In genomic region chr2:205747827-205748386, GRCh38 we compare ENCODE assay signal across 20 cellular contexts.
DNase-seq lines count a peak whose midpoint lies in the region; ATAC-seq and TF ChIP-seq lines count a peak whose summit lies in the region.
"Had no signal": no experiment of that assay in that cellular context is flagged by ENCODE, and none has a peak within 500 bp of the region (broad histone marks: within the 10 kb centered on the region; RNA-seq: fewer than 3 reads in every experiment).

No MANE protein-coding gene starts in this region.

- intact Hi-C loops in left ventricle myocardium inferior (cut with micrococcal nuclease), result no loop called here

- no peak for ATAC-seq in HG02981 (IDR thresholded peaks at IDR 0.05; ENCODE audit: unreplicated experiment)
- no peak for ATAC-seq in GM21737 (IDR thresholded peaks at IDR 0.05; ENCODE audit: unreplicated experiment)
- ATAC-seq: gastrocnemius medialis had no signal

- in situ Hi-C loops in Caki2 (cut with HindIII; ENCODE audit: low pct_unique_long_range_greater_than_20kb, low sequenced_read_pairs), result no loop called here
- in situ Hi-C loops in KBM-7 (cut with MboI; ENCODE audit: low pct_unique_long_range_greater_than_20kb, low sequenced_read_pairs), result no loop called here

- no peaks in the 10 kb centered on the region for H3K27me3 ChIP-seq in left ventricle myocardium inferior (ENCODE audit: low read depth)
- H3K27me3 ChIP-seq: gastrocnemius medialis had no signal

- H3K4me3 Mint-ChIP-seq in nephron progenitor cell, result peak overlapping the region; percentile 49
- H3K4me3 Mint-ChIP-seq: activated naive CD8-positive, alpha-beta T cell treated with anti-CD3 and anti-CD28 coated beads, Interleukin-2, amount 10 ng/mL, durations not matched to agents 7 days and 5 days; CD8-positive, alpha-beta memory T cell; endodermal cell had no signal

- DNase-seq in Caki2 (ENCODE audit: low read depth) (peak; percentile 47), NCI-H748 (lab: John Stamatoyannopoulos, UW; ENCODE audit: unreplicated experiment) (peak; percentile 70), epithelial cell of prostate (ENCODE audit: low read depth, low spot score) (no peak), nephron progenitor cell (peak; percentile 37), left ventricle myocardium inferior (no peak), KBM-7 (no peak)
- DNase-seq: activated CD4-positive, alpha-beta T cell treated with anti-CD3 and anti-CD28 coated beads, Interleukin-2, amount 50 U/mL, for 4 hours; activated naive CD8-positive, alpha-beta T cell treated with anti-CD3 and anti-CD28 coated beads, Interleukin-2, amount 10 ng/mL, durations not matched to agents 7 days and 5 days; activated T-cell treated with anti-CD3 and anti-CD28 coated beads, Interleukin-2, amount 50 U/mL, for 1 hour; CD8-positive, alpha-beta memory T cell; central memory CD4-positive, alpha-beta T cell; gastrocnemius medialis; GF-D8; mesenchymal stem cell; NCI-H446 treated with DMSO at 0.1 percent for 48 hours; stimulated activated naive CD4-positive, alpha-beta T cell had no signal

- peaks cover 9% of the 10 kb centered on the region for H3K36me3 ChIP-seq in left ventricle myocardium inferior
- H3K36me3 ChIP-seq: gastrocnemius medialis had no signal

- H3K27me3 Mint-ChIP-seq in nephron progenitor cell (ENCODE audit: low read depth, poor library complexity), result peaks cover 13% of the 10 kb centered on the region

- H3K27ac ChIP-seq in epithelial cell of prostate (peak overlapping the region; percentile 91), left ventricle myocardium inferior (replicated peaks) (no peak overlapping the region)
- H3K27ac ChIP-seq: gastrocnemius medialis, KMS-11 had no signal

- peak overlapping the region; percentile 89 for H3K27ac Mint-ChIP-seq in nephron progenitor cell
- H3K27ac Mint-ChIP-seq: activated naive CD8-positive, alpha-beta T cell treated with anti-CD3 and anti-CD28 coated beads, Interleukin-2, amount 10 ng/mL, durations not matched to agents 7 days and 5 days; CD8-positive, alpha-beta memory T cell; endodermal cell had no signal

- no peaks in the 10 kb centered on the region for H3K9me3 ChIP-seq in left ventricle myocardium inferior (replicated peaks)
- H3K9me3 ChIP-seq: gastrocnemius medialis had no signal

- no peak overlapping the region for H3K4me3 ChIP-seq in left ventricle myocardium inferior
- H3K4me3 ChIP-seq: gastrocnemius medialis had no signal

- H3K36me3 Mint-ChIP-seq in nephron progenitor cell (ENCODE audit: low read depth), result peaks cover 85% of the 10 kb centered on the region
- H3K36me3 Mint-ChIP-seq: activated naive CD8-positive, alpha-beta T cell treated with anti-CD3 and anti-CD28 coated beads, Interleukin-2, amount 10 ng/mL, durations not matched to agents 7 days and 5 days; CD8-positive, alpha-beta memory T cell had no signal

- no peaks in the 10 kb centered on the region for H3K9me3 Mint-ChIP-seq in nephron progenitor cell
- H3K9me3 Mint-ChIP-seq: activated naive CD8-positive, alpha-beta T cell treated with anti-CD3 and anti-CD28 coated beads, Interleukin-2, amount 10 ng/mL, durations not matched to agents 7 days and 5 days; CD8-positive, alpha-beta memory T cell; endodermal cell had no signal

- no peaks in the 10 kb centered on the region for H3K4me1 ChIP-seq in left ventricle myocardium inferior
- H3K4me1 ChIP-seq: gastrocnemius medialis had no signal

- H3K4me1 Mint-ChIP-seq in nephron progenitor cell, result peaks cover 77% of the 10 kb centered on the region
- H3K4me1 Mint-ChIP-seq: activated naive CD8-positive, alpha-beta T cell treated with anti-CD3 and anti-CD28 coated beads, Interleukin-2, amount 10 ng/mL, durations not matched to agents 7 days and 5 days; CD8-positive, alpha-beta memory T cell had no signal

- TF ChIP-seq CTCF in nephron progenitor cell (IDR thresholded peaks at IDR 0.05) (no peak), left ventricle myocardium inferior (IDR thresholded peaks at IDR 0.05; ENCODE audit: borderline replicate concordance) (no peak)

Comparison
In these comparisons a context has a peak if more than half of its experiments do, and no peak if none do; other contexts are left out.
1. DNase-seq: peak in Caki2 (single experiment), NCI-H748 (single experiment) and nephron progenitor cell (single experiment); none in epithelial cell of prostate (single experiment), left ventricle myocardium inferior (single experiment) and KBM-7 (single experiment).